In genomic region chr11:68429661-68430060, GRCh38 we compare ENCODE assay signal across 20 cellular contexts. TPM values are rescaled to one million over a fixed set of nuclear protein-coding genes. Genes with fewer than 3 reads are reported as not detected.
A peak's percentile ranks its signal among the peaks of the same experiment; 100 is the strongest.
DNase-seq lines count a peak whose midpoint lies in the region; ATAC-seq, FAIRE-seq and TF ChIP-seq lines count a peak whose summit lies in the region.
"Had no signal": no experiment of that assay in that cellular context is flagged by ENCODE, and none has a peak within 500 bp of the region (broad histone marks: within the 10 kb centered on the region; RNA-seq: fewer than 3 reads in every experiment).

No MANE protein-coding gene starts in this region.

- H3K23ac ChIP-seq in mesendoderm (ENCODE audit: low read length) = no peak overlapping the region

- BruUV-seq in HepG2 (replicated peaks; lab: Mats Ljungman, UMichigan) = no TSS peak

- FAIRE-seq in HepG2 (lab: Jason Lieb, UNC) (no peak), HTR-8/SVneo (lab: Jason Lieb, UNC) (peak; percentile 23)
- FAIRE-seq: D721Med, G401.6, GM12892, GM18507, K562 had no signal

- no peaks in the 10 kb centered on the region for H3K79me2 ChIP-seq in HepG2 (ENCODE audit: insufficient read depth, low read length)
- no peaks in the 10 kb centered on the region for H3K79me2 ChIP-seq in mesendoderm (ENCODE audit: control insufficient read depth, insufficient read depth, low read length)

- TF ChIP-seq POLR2A in HepG2 (IDR thresholded peaks at IDR 0.05; ENCODE audit: insufficient read depth in 1 of 2, low read depth in 2 of 2, low read length in 2 of 2) = no peak
- TF ChIP-seq POLR2A in right lobe of liver (IDR thresholded peaks at IDR 0.05) = no peak

- TF ChIP-seq CTCF in HepG2 (CRISPR knock-in tag; IDR thresholded peaks at IDR 0.05) (no peak), right lobe of liver (IDR thresholded peaks at IDR 0.05) (no peak)

- CTCF ChIA-PET in HepG2 (lab: Yijun Ruan, JAX; ENCODE audit: low intra/inter-chr PET ratio, low total read pairs) = no interaction called here

- H2BK120ac ChIP-seq in mesendoderm (ENCODE audit: low read depth, low read length) = no peak overlapping the region

- no peak overlapping the region for H4K8ac ChIP-seq in mesendoderm (ENCODE audit: low read depth, low read length)

- intact Hi-C loops in HepG2 (cut with micrococcal nuclease; ENCODE audit: unreplicated experiment) (no loop called here), right lobe of liver (cut with DNase I) (no loop called here)

- H3K9ac ChIP-seq in HepG2 (ENCODE audit: insufficient read depth, low read depth, low read length) (no peak overlapping the region), mesendoderm (ENCODE audit: low read length) (no peak overlapping the region)

- no peak overlapping the region for H3K56ac ChIP-seq in mesendoderm (ENCODE audit: low read length)

- no peak overlapping the region for H4K5ac ChIP-seq in mesendoderm (ENCODE audit: low read length)

- TF ChIP-seq EP300 in HepG2 (IDR thresholded peaks at IDR 0.05; ENCODE audit: low read depth in 2 of 2, low read length in 2 of 2) (no peak), HepG2 (CRISPR knock-in tag; IDR thresholded peaks at IDR 0.05; ENCODE audit: borderline replicate concordance) (no peak)

- H2BK5ac ChIP-seq in mesendoderm (ENCODE audit: low read length) = no peak overlapping the region

- H3K27ac ChIP-seq in HepG2 (ENCODE audit: extremely low read length, insufficient read depth, low read length) (no peak overlapping the region), right lobe of liver (no peak overlapping the region), mesendoderm (ENCODE audit: low read depth, low read length) (no peak overlapping the region)
- H3K27ac ChIP-seq: C4-2B had no signal

- no peaks in the 10 kb centered on the region for H3K27me3 ChIP-seq in HepG2 (ENCODE audit: control insufficient read depth in 1 of 2, insufficient read depth in 2 of 2, low read length in 2 of 2)
- no peaks in the 10 kb centered on the region for H3K27me3 ChIP-seq in right lobe of liver
- H3K27me3 ChIP-seq in mesendoderm (ENCODE audit: insufficient read depth, low read length, poor library complexity) = no peaks in the 10 kb centered on the region

- POLR2A ChIA-PET in HepG2 (lab: Yijun Ruan, JAX) = no interaction called here

- DNase-seq in HepG2 (ENCODE audit: low spot score) (no peak), right lobe of liver (no peak), HTR-8/SVneo (ENCODE audit: insufficient read length, low spot score) (no peak), mesendoderm (no peak), NCI-H82 (lab: John Stamatoyannopoulos, UW) (no peak), GM19240 (ENCODE audit: insufficient read length, low spot score) (no peak)
- no peak for DNase-seq in NK-92 treated with Interleukin-12 subunit alpha and Interleukin-12 subunit beta, amount 100 ng/mL, for 24 hours (lab: John Stamatoyannopoulos, UW)
- no peak for DNase-seq in activated CD8-positive, alpha-beta memory T cell treated with anti-CD3 and anti-CD28 coated beads for 24 hours
- DNase-seq: 8988T; Caco-2; CD4-positive, alpha-beta T cell; GOT3; H7; IMR-90 had no signal

- in situ Hi-C loops in HepG2 (cut with HindIII; ENCODE audit: extremely low pct_ligation_motif_present, low pct_unique_long_range_greater_than_20kb) = no loop called here

- no peak overlapping the region for H3K18ac ChIP-seq in mesendoderm (ENCODE audit: low read length)

- no peaks in the 10 kb centered on the region for H3K4me1 ChIP-seq in HepG2 (ENCODE audit: insufficient read depth, low read length)
- H3K4me1 ChIP-seq in right lobe of liver = no peaks in the 10 kb centered on the region
- H3K4me1 ChIP-seq in mesendoderm (ENCODE audit: control insufficient read depth, low read depth, low read length) = no peaks in the 10 kb centered on the region
- H3K4me1 ChIP-seq: Caco-2 had no signal

- H3K4me2 ChIP-seq in HepG2 (ENCODE audit: low read depth, low read length) (no peak overlapping the region), mesendoderm (ENCODE audit: low read length) (no peak overlapping the region)

- TF ChIP-seq RAD21 in HepG2 (CRISPR knock-in tag; IDR thresholded peaks at IDR 0.05) = no peak

- H3K4ac ChIP-seq in mesendoderm (ENCODE audit: low read depth, low read length) = no peak overlapping the region

- H4K20me1 ChIP-seq in HepG2 (ENCODE audit: insufficient read depth, low read length) = no peaks in the 10 kb centered on the region

- H3K9me3 ChIP-seq in HepG2 (ENCODE audit: low read length) (peaks cover 6% of the 10 kb centered on the region; the same call in 1 of the 2 replicates), right lobe of liver (no peaks in the 10 kb centered on the region)

- H3K79me1 ChIP-seq in mesendoderm (ENCODE audit: low read length) = no peaks in the 10 kb centered on the region

- no peak overlapping the region for H3K4me3 ChIP-seq in HepG2 (replicated peaks in 1 of 3; ENCODE audit: insufficient read depth in 1 of 3, low read depth in 2 of 3, low read length in 3 of 3)
- H3K4me3 ChIP-seq in right lobe of liver = no peak overlapping the region
- peak overlapping the region; percentile 12 for H3K4me3 ChIP-seq in mesendoderm (ENCODE audit: low read length)
- H3K4me3 ChIP-seq: K562 had no signal

- no peak overlapping the region for H2AK5ac ChIP-seq in mesendoderm (ENCODE audit: low read length)

- WGBS in HepG2 (ENCODE audit: low lambda C conversion rate) = 100% methylated on average over 2 of the region's 3 CpGs
- WGBS in right lobe of liver (ENCODE audit: insufficient coverage, low coverage, low lambda C conversion rate, missing lambda C conversion rate) = 100% methylated on average over 2 of the region's 3 CpGs
- no CpG with 5 or more reads among the region's 3 CpGs for WGBS in mesendoderm (ENCODE audit: extremely low coverage, insufficient coverage, low lambda C conversion rate)

- H3K36me3 ChIP-seq in HepG2 (replicated peaks in 1 of 2; ENCODE audit: control insufficient read depth in 1 of 2, insufficient read depth in 2 of 2, low read length in 2 of 2) = peaks cover 52 to 79% of the 10 kb centered on the region in 2 experiments
- H3K36me3 ChIP-seq in right lobe of liver = peaks cover 4 to 86% (median 53%) of the 10 kb centered on the region in 4 donors
- peaks cover 2% of the 10 kb centered on the region for H3K36me3 ChIP-seq in mesendoderm (ENCODE audit: control insufficient read depth, insufficient read depth, low read length)

- H2BK15ac ChIP-seq in mesendoderm (replicated peaks; ENCODE audit: low read depth) = no peak overlapping the region

- no peak for ATAC-seq in HepG2
- no peak for ATAC-seq in right lobe of liver
- ATAC-seq: K562 had no signal

- no peak overlapping the region for H2AFZ ChIP-seq in HepG2 (ENCODE audit: low read length)

TF ChIP-seq in HepG2, 621 proteins besides CTCF, POLR2A, EP300 and RAD21:
- TF ChIP-seq RBM22 (optimal IDR thresholded peaks at IDR 0.05; ENCODE audit: low read length) (peak; percentile 18), ZFP90 (CRISPR knock-in tag; IDR thresholded peaks at IDR 0.05; ENCODE audit: borderline replicate concordance) (peak; percentile 99), ZSCAN21 (CRISPR knock-in tag; IDR thresholded peaks at IDR 0.05; ENCODE audit: borderline replicate concordance) (no peak)

RNA-seq across cellular contexts. Expression of gene PPP6R3, which starts 30.9 kb away (rescaled TPM):
- total RNA-seq in HepG2 (2016; rRNA removed; fragmentation: Illumina TruSeq; extraction: Trizol) (83.4 and 116 TPM in 2 replicates), right lobe of liver (10 to 100 TPM; 35.8 to 48.3 (median 39.2) TPM)
- total RNA-seq in HepG2 (2016; cell fraction: cytosol; rRNA removed; fragmentation: Illumina TruSeq; extraction: Trizol; ENCODE audit: low read depth) = 49.8 and 56.0 TPM in 2 replicates
- total RNA-seq in HepG2 (2016; cell fraction: insoluble cytoplasmic fraction; rRNA removed; fragmentation: Illumina TruSeq; extraction: Trizol) = 85.1 and 111 TPM in 2 replicates
- total RNA-seq in HepG2 (2016; cell fraction: membrane; rRNA removed; fragmentation: Illumina TruSeq; extraction: Trizol) = 37.5 and 46.3 TPM in 2 replicates
- 111 and 115 TPM in 2 replicates for total RNA-seq in HepG2 (2016; cell fraction: nucleus; rRNA removed; fragmentation: Illumina TruSeq; extraction: Trizol)
- polyA plus RNA-seq in HepG2 (2011; rRNA removed) = 30.9 and 41.2 TPM in 2 replicates
- 18.1 and 20.9 TPM in 2 replicates for polyA plus RNA-seq in HepG2 (2011; cell fraction: cytosol; rRNA removed)
- polyA plus RNA-seq in HepG2 (2011; cell fraction: nucleus; rRNA removed) = 63.6 and 74.5 TPM in 2 replicates
- 32.1 and 33.2 TPM in 2 replicates for polyA plus RNA-seq in HepG2 (2012)
- polyA plus RNA-seq in HepG2 (2016; cell fraction: cytosol; fragmentation: Illumina TruSeq; extraction: Trizol; ENCODE audit: low read depth) = 1.3 and 1.9 TPM in 2 replicates
- 58.4 and 61.6 TPM in 2 replicates for polyA plus RNA-seq in HepG2 (2016; cell fraction: insoluble cytoplasmic fraction; fragmentation: Illumina TruSeq; extraction: Trizol; ENCODE audit: low read depth)
- 5.5 and 6.1 TPM in 2 replicates for polyA plus RNA-seq in HepG2 (2016; cell fraction: membrane; fragmentation: Illumina TruSeq; extraction: Trizol; ENCODE audit: low read depth)
- polyA plus RNA-seq in HepG2 (2016; cell fraction: nucleus; fragmentation: Illumina TruSeq; extraction: Trizol; ENCODE audit: insufficient read depth, low read depth) = 79.2 and 84.2 TPM in 2 replicates
- polyA minus RNA-seq in HepG2 (2011; rRNA and poly(A)+ RNA removed; ENCODE audit: low replicate concordance) = 80.8 and 126 TPM in 2 replicates
- 50.9 and 56.9 TPM in 2 replicates for polyA minus RNA-seq in HepG2 (2011; cell fraction: cytosol; rRNA and poly(A)+ RNA removed)
- polyA minus RNA-seq in HepG2 (2011; cell fraction: nucleus; rRNA and poly(A)+ RNA removed) = 188 and 194 TPM in 2 replicates
- 92.3 TPM for polyA plus RNA-seq in mesendoderm (2013, experiment 1 of 2)
- 93.3 TPM for polyA plus RNA-seq in mesendoderm (2013, experiment 2 of 2)
